ENCODE assay signal across 8 cellular contexts in the genomic region with DNA sequence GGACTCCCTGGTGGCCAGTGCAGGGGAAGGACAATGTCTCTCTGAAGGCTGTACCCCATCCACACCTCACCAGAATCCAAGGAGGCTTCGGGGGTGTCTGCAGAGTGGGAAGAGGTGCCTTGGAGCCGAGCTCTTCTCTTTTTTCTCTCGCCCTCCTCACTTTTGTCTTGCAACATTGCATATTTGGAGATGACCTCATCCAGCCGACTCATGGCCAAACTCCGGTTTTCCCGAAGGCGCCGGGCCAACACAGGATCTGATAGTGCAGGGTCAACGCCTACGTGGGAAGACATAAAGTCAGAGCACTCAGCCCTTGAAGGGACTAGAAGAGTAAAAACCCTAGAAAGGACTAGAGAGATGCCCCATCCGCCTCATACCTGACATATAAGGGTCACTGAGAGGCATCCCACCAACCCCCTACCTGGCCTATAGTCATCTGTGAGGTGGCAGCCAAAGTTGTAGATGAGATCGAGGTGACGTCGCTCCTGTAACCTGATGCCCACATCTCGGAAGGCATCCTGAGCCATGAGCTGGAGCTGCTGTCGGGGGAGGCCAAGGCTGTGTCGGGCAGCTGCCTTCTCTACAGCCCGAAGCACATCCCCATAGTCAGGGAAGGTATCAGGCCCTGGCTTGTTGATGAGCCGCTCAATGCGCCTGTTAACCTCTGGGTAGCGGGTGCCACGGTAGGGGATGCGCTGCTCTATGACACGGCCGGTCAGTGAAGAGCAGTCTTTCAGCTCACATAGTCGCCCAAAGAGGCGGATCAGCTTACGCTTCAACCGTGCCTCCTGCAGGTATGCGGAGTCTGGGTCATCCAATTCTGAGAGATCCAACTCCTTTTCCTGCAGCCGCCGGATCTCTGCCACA. TPM values are rescaled to one million over a fixed set of nuclear protein-coding genes. Genes with fewer than 3 reads are reported as not detected.
DNase-seq lines count a peak whose midpoint lies in the region; ATAC-seq and TF ChIP-seq lines count a peak whose summit lies in the region.

No MANE protein-coding gene starts in this region.

- H3K27me3 Mint-ChIP-seq in glutamatergic neuron (ENCODE audit: unreplicated experiment) = peaks cover 19% of the 10 kb centered on the region

- H3K36me3 ChIP-seq in smooth muscle cell (ENCODE audit: low read depth) = no peaks in the 10 kb centered on the region

- peak overlapping the region; percentile 96 for H3K4me2 ChIP-seq in smooth muscle cell

- H3K9me3 ChIP-seq in smooth muscle cell (replicated peaks; ENCODE audit: low read depth) = no peaks in the 10 kb centered on the region

- H3K9ac ChIP-seq in smooth muscle cell (ENCODE audit: low read depth) = peak overlapping the region; percentile 86

- H3K36me3 Mint-ChIP-seq in glutamatergic neuron (ENCODE audit: unreplicated experiment) = no peaks in the 10 kb centered on the region

- H3K4me1 Mint-ChIP-seq in glutamatergic neuron (ENCODE audit: low read depth, unreplicated experiment) = peaks cover 22% of the 10 kb centered on the region

- no peak for TF ChIP-seq CTCF in VCaP (conservative IDR thresholded peaks at IDR 0.05)
- no peak for TF ChIP-seq CTCF in glutamatergic neuron (IDR thresholded peaks at IDR 0.05; ENCODE audit: partially characterized antibody, unreplicated experiment)
- no peak for TF ChIP-seq CTCF in smooth muscle cell (IDR thresholded peaks at IDR 0.05; ENCODE audit: borderline replicate concordance, insufficient read depth, poor library complexity, severe bottlenecking)
- TF ChIP-seq CTCF in dorsolateral prefrontal cortex (IDR thresholded peaks at IDR 0.05 in 54 of 56, conservative IDR thresholded peaks at IDR 0.05 in 2 of 56; ENCODE audit: low read depth in 1 of 56, partially characterized antibody in 56 of 56) = no peak

- H3K27ac ChIP-seq in VCaP = peak overlapping the region; percentile 100
- H3K27ac ChIP-seq in smooth muscle cell (ENCODE audit: low read depth) = peak overlapping the region; percentile 97
- H3K27ac ChIP-seq in dorsolateral prefrontal cortex = peak overlapping the region in 1 of 59 donors; percentile 27

- peak overlapping the region; percentile 93 for H3K4me3 Mint-ChIP-seq in glutamatergic neuron (ENCODE audit: unreplicated experiment)

- H3K4me3 ChIP-seq in smooth muscle cell (no peak overlapping the region), dorsolateral prefrontal cortex (peak overlapping the region in 5 of 59 donors; percentile 2 to 79 (median 23))

- H4K20me1 ChIP-seq in smooth muscle cell (ENCODE audit: low read depth) = peaks cover 4% of the 10 kb centered on the region

- H3K79me2 ChIP-seq in smooth muscle cell (ENCODE audit: low read depth) = peaks cover 26% of the 10 kb centered on the region

- H3K27ac Mint-ChIP-seq in glutamatergic neuron (ENCODE audit: unreplicated experiment) = peak overlapping the region; percentile 75

- intact Hi-C loops in dorsolateral prefrontal cortex (cut with DNase I) = no loop called here

- peaks cover 36% of the 10 kb centered on the region for H3K4me1 ChIP-seq in smooth muscle cell (ENCODE audit: low read depth)

- DNase-seq in HCEC 1CT (peak; percentile 89), glutamatergic neuron (no peak), smooth muscle cell (lab: John Stamatoyannopoulos, UW; ENCODE audit: unreplicated experiment) (no peak), dorsolateral prefrontal cortex (no peak), midbrain (lab: John Stamatoyannopoulos, UW) (no peak)
- DNase-seq in activated CD4-positive, alpha-beta T cell treated with anti-CD3 and anti-CD28 coated beads for 1 hour = no peak

- no peak for ATAC-seq in GM21390 (IDR thresholded peaks at IDR 0.05; ENCODE audit: unreplicated experiment)

- H2AFZ ChIP-seq in smooth muscle cell (ENCODE audit: low read depth) = no peak overlapping the region

- peaks cover 20% of the 10 kb centered on the region for H3K9me3 Mint-ChIP-seq in glutamatergic neuron (ENCODE audit: unreplicated experiment)

- H3K27me3 ChIP-seq in smooth muscle cell (ENCODE audit: low read depth) = no peaks in the 10 kb centered on the region
- H3K27me3 ChIP-seq in dorsolateral prefrontal cortex = no peaks in the 10 kb centered on the region

- H3F3A ChIP-seq in smooth muscle cell (ENCODE audit: low read depth) = peaks cover 45% of the 10 kb centered on the region

- WGBS in smooth muscle cell (ENCODE audit: low lambda C conversion rate) = 70% methylated on average over 32 of the region's 32 CpGs

RNA-seq across cellular contexts. Expression of gene DAXX, which starts 2.2 kb away (rescaled TPM):
- total RNA-seq in glutamatergic neuron (ENCODE audit: unreplicated experiment) (37.1 TPM), smooth muscle cell (19.0 and 23.7 TPM in 2 replicates), dorsolateral prefrontal cortex (10 to 100 TPM; 18.3 to 43.1 (median 27.8) TPM)
- polyA plus RNA-seq in smooth muscle cell = 38.3 and 51.3 TPM in 2 replicates

RNA-seq across cellular contexts. Expression of gene ZBTB22, which starts 3.0 kb away (rescaled TPM):
- total RNA-seq in glutamatergic neuron (ENCODE audit: unreplicated experiment) (21.7 TPM), smooth muscle cell (9.6 and 11.0 TPM in 2 replicates), dorsolateral prefrontal cortex (10 to 100 TPM; 16.7 to 36.6 (median 25.5) TPM)
- polyA plus RNA-seq in smooth muscle cell = 22.9 and 24.9 TPM in 2 replicates

RNA-seq across cellular contexts. Expression of gene TAPBP, which starts 6.7 kb away (rescaled TPM):
- total RNA-seq in glutamatergic neuron (ENCODE audit: unreplicated experiment) (4.7 TPM), smooth muscle cell (30.2 and 34.7 TPM in 2 replicates), dorsolateral prefrontal cortex (100 to 1,000 TPM in 7 of 120 experiments, 10 to 100 TPM in 113; 52.1 to 121 (median 79.4) TPM)
- polyA plus RNA-seq in smooth muscle cell = 75.9 and 81.6 TPM in 2 replicates

RNA-seq across cellular contexts. Expression of gene RGL2, which starts 21.8 kb away (rescaled TPM):
- total RNA-seq in glutamatergic neuron (ENCODE audit: unreplicated experiment) (61.3 TPM), smooth muscle cell (21.8 and 31.9 TPM in 2 replicates), dorsolateral prefrontal cortex (10 to 100 TPM; 30.9 to 94.4 (median 52.6) TPM)
- polyA plus RNA-seq in smooth muscle cell = 55.6 and 58.7 TPM in 2 replicates

RNA-seq across cellular contexts. Expression of gene PFDN6, which starts 31.1 kb away (rescaled TPM):
- 69.7 TPM for total RNA-seq in glutamatergic neuron (ENCODE audit: unreplicated experiment)
- total RNA-seq in smooth muscle cell = 21.4 and 33.8 TPM in 2 replicates
- 23.1 and 24.0 TPM in 2 replicates for polyA plus RNA-seq in smooth muscle cell
- 10 to 100 TPM; 29.1 to 82.4 (median 59.2) TPM for total RNA-seq in dorsolateral prefrontal cortex
